Comparison of ENCODE assay signal across 11 cellular contexts in the genomic region with DNA sequence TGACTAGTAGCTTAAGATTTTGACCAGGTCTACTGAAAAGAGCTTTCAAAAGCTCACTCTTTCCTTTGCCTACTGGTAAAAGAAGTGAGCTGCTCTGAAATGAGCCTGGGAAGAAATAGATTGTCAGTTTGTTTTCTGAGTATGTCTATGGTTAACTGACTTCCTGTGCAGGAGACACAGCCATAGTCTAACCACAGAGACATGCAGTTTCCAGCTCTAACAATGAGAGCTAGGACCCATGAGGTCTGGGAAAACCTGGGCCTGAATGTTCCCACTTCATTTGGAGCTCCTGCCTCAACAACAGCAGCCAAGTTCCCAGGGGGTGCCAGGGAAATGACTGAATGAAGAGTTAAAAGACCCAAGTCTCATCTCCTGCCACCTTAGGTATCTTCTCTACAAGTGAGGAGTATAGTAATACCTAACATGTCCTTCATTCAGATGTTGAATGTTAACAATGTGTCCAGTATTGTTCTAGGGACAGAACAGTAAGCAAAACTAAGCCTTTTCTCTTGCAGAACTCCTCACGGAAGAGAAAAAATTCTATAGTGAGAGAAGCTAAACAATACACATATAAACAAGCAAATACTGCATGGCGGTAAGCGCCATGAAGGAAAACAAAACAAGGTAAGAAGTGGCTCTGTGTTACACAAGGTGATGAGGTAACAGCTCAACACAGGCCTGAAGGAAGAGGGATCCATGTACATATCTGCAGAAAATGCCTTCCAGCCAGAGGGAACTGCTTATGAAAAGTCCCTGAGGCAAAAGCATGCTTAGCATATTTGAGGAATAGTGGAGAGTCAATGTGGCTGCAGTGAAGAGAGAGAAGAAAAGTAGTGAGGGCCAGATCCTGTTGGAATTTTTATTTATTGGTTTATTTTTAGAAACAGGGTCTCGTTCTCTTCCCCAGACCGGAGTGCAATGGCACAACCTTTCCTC. TPM values are rescaled to one million over a fixed set of nuclear protein-coding genes. Genes with fewer than 3 reads are reported as not detected.
DNase-seq lines count a peak whose midpoint lies in the region; ATAC-seq and TF ChIP-seq lines count a peak whose summit lies in the region.
"Had no signal": no experiment of that assay in that cellular context is flagged by ENCODE, and none has a peak within 500 bp of the region (broad histone marks: within the 10 kb centered on the region; RNA-seq: fewer than 3 reads in every experiment).

No MANE protein-coding gene starts in this region.

- H3K36me3 Mint-ChIP-seq in WTC11 (no peaks in the 10 kb centered on the region), H9 (ENCODE audit: insufficient read depth in 1 of 3, low read depth in 3 of 3) (no peaks in the 10 kb centered on the region)

- peak overlapping the region in 7 of 11 experiments; percentile 0 to 60 (median 38); a peak in 7 of 22 replicates for H3K27ac ChIP-seq in BLaER1 treated with 17β-estradiol and CSF1 and Interleukin-3, amounts not matched to agents 10 nM and 100 nM
- H3K27ac ChIP-seq in coronary artery (no peak overlapping the region), H9 (ENCODE audit: insufficient read length, low read depth, low read length) (no peak overlapping the region)
- H3K27ac ChIP-seq: epithelial cell of prostate had no signal

- H3K9me3 Mint-ChIP-seq in WTC11 (peaks cover 3% of the 10 kb centered on the region), H9 (peaks cover 4 to 8% of the 10 kb centered on the region in 2 experiments; a peak in 4 of 5 replicates)

- H3K4me3 Mint-ChIP-seq in WTC11: no peak overlapping the region
- H3K4me3 Mint-ChIP-seq in H9: no peak overlapping the region

- in situ Hi-C loops in astrocyte of the spinal cord (cut with HindIII; ENCODE audit: low sequenced_read_pairs): no loop called here

- ATAC-seq in GM18907 (IDR thresholded peaks at IDR 0.05; ENCODE audit: unreplicated experiment): peak; percentile 76
- ATAC-seq in HG03378 (IDR thresholded peaks at IDR 0.05; ENCODE audit: unreplicated experiment): peak; percentile 89
- ATAC-seq in WTC11: no peak

- no peak overlapping the region for H3K4me3 ChIP-seq in BLaER1 treated with 17β-estradiol and CSF1 and Interleukin-3, amounts not matched to agents 10 nM and 100 nM
- H3K4me3 ChIP-seq in astrocyte of the spinal cord (ENCODE audit: low read depth, low read length): no peak overlapping the region
- no peak overlapping the region for H3K4me3 ChIP-seq in coronary artery

- TF ChIP-seq CTCF in astrocyte of the spinal cord (IDR thresholded peaks at IDR 0.05; ENCODE audit: low read depth, low read length) (no peak), WTC11 (IDR thresholded peaks at IDR 0.05) (no peak), coronary artery (IDR thresholded peaks at IDR 0.05) (no peak), H9 (conservative IDR thresholded peaks at IDR 0.05) (no peak)

- H4K20me1 ChIP-seq in BLaER1 treated with 17β-estradiol and CSF1 and Interleukin-3, amounts not matched to agents 10 nM and 100 nM: no peaks in the 10 kb centered on the region
- no peaks in the 10 kb centered on the region for H4K20me1 ChIP-seq in H9 (ENCODE audit: control insufficient read depth, insufficient read depth, insufficient read length)

- no peak overlapping the region for H3K27ac Mint-ChIP-seq in WTC11
- no peak overlapping the region for H3K27ac Mint-ChIP-seq in H9

- H4K5ac ChIP-seq in H9 (ENCODE audit: insufficient read length, low read depth, low read length): no peak overlapping the region

- no peak overlapping the region for H3K4ac ChIP-seq in H9 (ENCODE audit: low read depth, low read length)

- POLR2A ChIA-PET in WTC11 (lab: Charles Lee): no interaction called here

- H2AK5ac ChIP-seq in H9 (ENCODE audit: insufficient read length, low read length): no peak overlapping the region

- H3K4me1 Mint-ChIP-seq in WTC11 (no peaks in the 10 kb centered on the region), H9 (no peaks in the 10 kb centered on the region)

- H4K91ac ChIP-seq in H9 (ENCODE audit: insufficient read length, low read depth, low read length): no peak overlapping the region

- no peak overlapping the region for H2BK15ac ChIP-seq in H9 (ENCODE audit: low read depth, low read length)

- H2AFZ ChIP-seq in H9 (ENCODE audit: low read length): no peak overlapping the region

- no peaks in the 10 kb centered on the region for H3K23me2 ChIP-seq in H9 (ENCODE audit: insufficient read length, low read depth, low read length, poor library complexity, severe bottlenecking)

- no peaks in the 10 kb centered on the region for H3K79me1 ChIP-seq in H9 (ENCODE audit: insufficient read depth, low read depth, low read length, poor library complexity, severe bottlenecking)

- no peak overlapping the region for H4K8ac ChIP-seq in H9 (replicated peaks; ENCODE audit: insufficient read length, low read depth, low read length)

- no peaks in the 10 kb centered on the region for H3K36me3 ChIP-seq in BLaER1 treated with 17β-estradiol and CSF1 and Interleukin-3, amounts not matched to agents 10 nM and 100 nM

- no peak overlapping the region for H2BK20ac ChIP-seq in H9 (ENCODE audit: low read depth, low read length, poor library complexity, severe bottlenecking)

- no peak overlapping the region for H2BK120ac ChIP-seq in H9 (ENCODE audit: low read depth, low read length, poor library complexity, severe bottlenecking)

- no peaks in the 10 kb centered on the region for H3K79me2 ChIP-seq in H9 (ENCODE audit: insufficient read depth, low read length)

- H2BK12ac ChIP-seq in H9 (ENCODE audit: insufficient read length, low read depth, low read length): no peak overlapping the region

- no peak overlapping the region for H3T11ph ChIP-seq in H9 (ENCODE audit: low read length)

- peaks cover 0 to 18% (median 13%) of the 10 kb centered on the region in 11 experiments; a peak in 12 of 22 replicates for H3K9me3 ChIP-seq in BLaER1 treated with 17β-estradiol and CSF1 and Interleukin-3, amounts not matched to agents 10 nM and 100 nM (replicated peaks in 1 of 11)
- no peaks in the 10 kb centered on the region for H3K9me3 ChIP-seq in H9 (ENCODE audit: control insufficient read depth, low read depth, low read length)

- H3K23ac ChIP-seq in H9 (ENCODE audit: insufficient read length, low read depth, low read length): no peak overlapping the region

- CTCF ChIA-PET in WTC11 (lab: Charles Lee): interaction anchor here (1.0 to 1.2 kb wide), 2 partner anchors 35 to 303 kb away, joined by 3 to 5 read pairs; no protein-coding TSS in a partner anchor

- H3K14ac ChIP-seq in H9 (ENCODE audit: insufficient read depth, low read length): no peak overlapping the region

- peaks cover 8 to 24% (median 15%) of the 10 kb centered on the region in 10 experiments; a peak in 18 of 20 replicates for H3K4me1 ChIP-seq in BLaER1 treated with 17β-estradiol and CSF1 and Interleukin-3, amounts not matched to agents 10 nM and 100 nM
- no peaks in the 10 kb centered on the region for H3K4me1 ChIP-seq in H9 (ENCODE audit: insufficient read depth, low read length)

- peak; percentile 79 for DNase-seq in astrocyte of the spinal cord (ENCODE audit: low read depth, low spot score)
- no peak for DNase-seq in WTC11 (ENCODE audit: low spot score)
- no peak for DNase-seq in coronary artery (ENCODE audit: low spot score)
- no peak for DNase-seq in H9
- no peak for DNase-seq in iPS-NIHi7 (ENCODE audit: extremely low spot score)
- DNase-seq: activated effector memory CD4-positive, alpha-beta T cell treated with anti-CD3 and anti-CD28 coated beads, Interleukin-2, amount 50 U/mL, for 16 hours; NCI-H1694 had no signal

- no peak overlapping the region for H3K18ac ChIP-seq in H9 (ENCODE audit: insufficient read length, low read depth, low read length)

- peak overlapping the region in 4 of 11 experiments; percentile 10 to 29 (median 12); a peak in 1 of 22 replicates for H3K9ac ChIP-seq in BLaER1 treated with 17β-estradiol and CSF1 and Interleukin-3, amounts not matched to agents 10 nM and 100 nM
- no peak overlapping the region for H3K9ac ChIP-seq in H9 (ENCODE audit: extremely low read depth, insufficient read length, low read length)

- H3K56ac ChIP-seq in H9 (ENCODE audit: insufficient read length, low read depth, low read length): no peak overlapping the region

- no CpG with 5 or more reads among the region's 5 CpGs for WGBS in H9 (ENCODE audit: extremely low coverage, insufficient read length, low lambda C conversion rate)

- peaks cover 94% of the 10 kb centered on the region for H3K27me3 Mint-ChIP-seq in WTC11 (ENCODE audit: low read depth)
- peaks cover 87% of the 10 kb centered on the region for H3K27me3 Mint-ChIP-seq in H9 (ENCODE audit: low read depth)

- H3K27me3 ChIP-seq in BLaER1 treated with 17β-estradiol and CSF1 and Interleukin-3, amounts not matched to agents 10 nM and 100 nM: no peaks in the 10 kb centered on the region
- H3K27me3 ChIP-seq in H9 (ENCODE audit: insufficient read depth, low read length): no peaks in the 10 kb centered on the region; the same call in 1 of the 2 replicates

- H3K4me2 ChIP-seq in BLaER1 treated with 17β-estradiol and CSF1 and Interleukin-3, amounts not matched to agents 10 nM and 100 nM: peak overlapping the region in 10 of 11 experiments; percentile 4 to 73 (median 48); a peak in 16 of 22 replicates
- H3K4me2 ChIP-seq in H9 (ENCODE audit: insufficient read depth, insufficient read length, low read length): no peak overlapping the region

- H2BK5ac ChIP-seq in H9 (ENCODE audit: insufficient read length, low read length): no peak overlapping the region

RNA-seq across cellular contexts. Expression of a gene that starts 26.4 kb away (rescaled TPM):
- total RNA-seq in WTC11 (2021) (not detected in 3 replicates), H9 (2021) (0.11 and 0.13 TPM in 2 replicates)

Comparison
In these comparisons a context has a peak if more than half of its experiments do, and no peak if none do; other contexts are left out.
1. H3K27ac ChIP-seq: peak in BLaER1 treated with 17β-estradiol and CSF1 and Interleukin-3, amounts not matched to agents 10 nM and 100 nM (7 of 11); none in coronary artery (0 of 2) and H9 (single experiment).